ENCODE assay signal across 18 cellular contexts in the genomic region with DNA sequence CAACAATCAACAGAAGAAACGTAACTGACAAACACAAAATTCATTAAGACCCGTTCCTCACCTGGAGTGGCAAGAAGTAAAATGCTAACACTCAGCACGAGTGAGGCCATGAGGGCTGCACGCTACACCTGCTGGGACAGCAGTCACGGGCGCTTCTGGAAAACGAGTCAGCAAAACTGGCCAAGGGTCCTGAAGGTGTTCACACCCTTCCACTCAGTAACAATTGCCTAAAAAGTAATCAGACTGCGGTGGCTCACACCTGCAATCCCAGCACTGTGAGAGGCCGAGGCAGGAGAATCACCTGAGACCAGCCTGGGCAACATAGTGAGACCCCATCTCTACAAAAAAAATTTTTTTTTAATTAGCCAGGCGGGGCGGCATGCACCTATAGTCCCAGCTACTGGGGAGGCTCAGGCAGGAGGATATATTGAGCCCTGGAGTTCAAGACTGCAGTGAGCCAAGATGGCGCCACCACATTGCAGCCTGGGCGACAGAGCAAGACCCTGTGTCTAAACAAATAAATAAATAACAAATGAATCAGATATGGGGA.
DNase-seq lines count a peak whose midpoint lies in the region; ATAC-seq and TF ChIP-seq lines count a peak whose summit lies in the region.
"Had no signal": no experiment of that assay in that cellular context is flagged by ENCODE, and none has a peak within 500 bp of the region (broad histone marks: within the 10 kb centered on the region; RNA-seq: fewer than 3 reads in every experiment).

No MANE protein-coding gene starts in this region.

- no peaks in the 10 kb centered on the region for H3K27me3 ChIP-seq in BE2C
- H3K27me3 ChIP-seq in CD4-positive, alpha-beta T cell (ENCODE audit: control insufficient read depth, insufficient read depth, low read length): no peaks in the 10 kb centered on the region

- CTCF ChIA-PET in activated CD4-positive, alpha-beta T cell treated with anti-CD3 and anti-CD28 coated beads, Interleukin-2, amount 10 ng/mL, durations not matched to agents 7 days and 5 days (lab: Charles Lee): no interaction called here
- CTCF ChIA-PET in CD4-positive, alpha-beta T cell (lab: Charles Lee): no interaction called here

- no peak for DNase-seq in activated CD4-positive, alpha-beta T cell treated with anti-CD3 and anti-CD28 coated beads, Interleukin-2, amount 10 ng/mL, durations not matched to agents 7 days and 5 days
- DNase-seq in activated CD4-positive, alpha-beta T cell treated with anti-CD3 and anti-CD28 coated beads, Interleukin-2, amount 50 U/mL, for 48 hours: no peak
- DNase-seq in BE2C (peak; percentile 0), chondrocyte (ENCODE audit: low spot score) (peak; percentile 39), mucosa of descending colon (peak in 2 of 3 donors; percentile 5 to 9), GOT3 (lab: John Stamatoyannopoulos, UW) (no peak), activated gamma-delta T cell (lab: John Stamatoyannopoulos, UW) (no peak)
- DNase-seq in CD4-positive, alpha-beta T cell: no peak
- DNase-seq: 8988T, C1 segment of cervical spinal cord, GM23248, HFFc6, KG1, NCI-H1048, NCI-H146, NCI-H2081 treated with DMSO at 0.1 percent for 48 hours, NCI-H524 had no signal

- peaks cover 13% of the 10 kb centered on the region for H3K9me3 Mint-ChIP-seq in activated CD4-positive, alpha-beta T cell treated with anti-CD3 and anti-CD28 coated beads, Interleukin-2, amount 10 ng/mL, durations not matched to agents 7 days and 5 days
- H3K9me3 Mint-ChIP-seq in chondrocyte (ENCODE audit: low read depth): peaks cover 11% of the 10 kb centered on the region
- no peaks in the 10 kb centered on the region for H3K9me3 Mint-ChIP-seq in CD4-positive, alpha-beta T cell

- H3K36me3 ChIP-seq in BE2C (peaks cover 2% of the 10 kb centered on the region; the same call in 1 of the 2 replicates), mucosa of descending colon (ENCODE audit: low read depth) (no peaks in the 10 kb centered on the region)

- no peak overlapping the region for H3K27ac ChIP-seq in CD4-positive, alpha-beta T cell (ENCODE audit: low read depth, low read length)
- H3K27ac ChIP-seq: GM23248 had no signal

- intact Hi-C loops in mucosa of descending colon (cut with DNase I, micrococcal nuclease): no loop called here
- intact Hi-C loops in CD4-positive, alpha-beta T cell (cut with DNase I, micrococcal nuclease): loop anchor here in 1 of 2 experiments (10.0 kb wide), 1 partner anchor 49 kb away; no protein-coding TSS in a partner anchor

- H3K4me1 ChIP-seq in BE2C (peaks cover 16% of the 10 kb centered on the region), mucosa of descending colon (ENCODE audit: low read depth) (no peaks in the 10 kb centered on the region)
- H3K4me1 ChIP-seq: Caco-2 had no signal

- H3K9me3 ChIP-seq in BE2C (no peaks in the 10 kb centered on the region), mucosa of descending colon (peaks cover 2% of the 10 kb centered on the region)
- H3K9me3 ChIP-seq in CD4-positive, alpha-beta T cell (ENCODE audit: control insufficient read depth, low read length): peaks cover 5% of the 10 kb centered on the region

- POLR2A ChIA-PET in activated CD4-positive, alpha-beta T cell treated with anti-CD3 and anti-CD28 coated beads, Interleukin-2, amount 10 ng/mL, durations not matched to agents 7 days and 5 days (lab: Charles Lee): interaction anchor here (0.6 kb wide), 1 partner anchor 430 kb away, joined by 3 read pairs; no protein-coding TSS in a partner anchor
- POLR2A ChIA-PET in CD4-positive, alpha-beta T cell (lab: Charles Lee): no interaction called here

- H3K4me3 ChIP-seq in BE2C (ENCODE audit: low read depth, low read length): no peak overlapping the region
- no peak overlapping the region for H3K4me3 ChIP-seq in mucosa of descending colon
- H3K4me3 ChIP-seq: GM23248 had no signal

- peaks cover 16% of the 10 kb centered on the region for H3K36me3 Mint-ChIP-seq in activated CD4-positive, alpha-beta T cell treated with anti-CD3 and anti-CD28 coated beads, Interleukin-2, amount 10 ng/mL, durations not matched to agents 7 days and 5 days (ENCODE audit: low read depth)
- peaks cover 12% of the 10 kb centered on the region for H3K36me3 Mint-ChIP-seq in chondrocyte (ENCODE audit: low read depth)
- H3K36me3 Mint-ChIP-seq in CD4-positive, alpha-beta T cell (ENCODE audit: low read depth): peaks cover 9% of the 10 kb centered on the region

- no peak for ATAC-seq in mucosa of descending colon
- ATAC-seq in CD4-positive, alpha-beta T cell (ENCODE audit: poor library complexity): no peak

- no peak overlapping the region for H3K4me3 Mint-ChIP-seq in activated CD4-positive, alpha-beta T cell treated with anti-CD3 and anti-CD28 coated beads, Interleukin-2, amount 10 ng/mL, durations not matched to agents 7 days and 5 days
- H3K4me3 Mint-ChIP-seq in chondrocyte (ENCODE audit: unreplicated experiment): no peak overlapping the region
- no peak overlapping the region for H3K4me3 Mint-ChIP-seq in CD4-positive, alpha-beta T cell
- H3K4me3 Mint-ChIP-seq: HFFc6 had no signal

- H3K4me1 Mint-ChIP-seq in activated CD4-positive, alpha-beta T cell treated with anti-CD3 and anti-CD28 coated beads, Interleukin-2, amount 10 ng/mL, durations not matched to agents 7 days and 5 days: peaks cover 36% of the 10 kb centered on the region
- H3K4me1 Mint-ChIP-seq in chondrocyte (ENCODE audit: low read depth): peaks cover 4% of the 10 kb centered on the region
- H3K4me1 Mint-ChIP-seq in CD4-positive, alpha-beta T cell (ENCODE audit: low read depth): peaks cover 52% of the 10 kb centered on the region

- no peak for TF ChIP-seq CTCF in BE2C (IDR thresholded peaks at IDR 0.05; ENCODE audit: low read depth, low read length)
- no peak for TF ChIP-seq CTCF in chondrocyte (IDR thresholded peaks at IDR 0.05)
- TF ChIP-seq CTCF in mucosa of descending colon (IDR thresholded peaks at IDR 0.05): no peak
- no peak for TF ChIP-seq CTCF in CD4-positive, alpha-beta T cell (IDR thresholded peaks at IDR 0.05)

- H3K27me3 Mint-ChIP-seq in activated CD4-positive, alpha-beta T cell treated with anti-CD3 and anti-CD28 coated beads, Interleukin-2, amount 10 ng/mL, durations not matched to agents 7 days and 5 days: no peaks in the 10 kb centered on the region
- H3K27me3 Mint-ChIP-seq in chondrocyte (ENCODE audit: low read depth): no peaks in the 10 kb centered on the region
- no peaks in the 10 kb centered on the region for H3K27me3 Mint-ChIP-seq in CD4-positive, alpha-beta T cell

- peak overlapping the region; percentile 33 for H3K27ac Mint-ChIP-seq in activated CD4-positive, alpha-beta T cell treated with anti-CD3 and anti-CD28 coated beads, Interleukin-2, amount 10 ng/mL, durations not matched to agents 7 days and 5 days
- H3K27ac Mint-ChIP-seq in chondrocyte (ENCODE audit: unreplicated experiment): no peak overlapping the region
- no peak overlapping the region for H3K27ac Mint-ChIP-seq in CD4-positive, alpha-beta T cell

Comparison
In these comparisons a context has a peak if more than half of its experiments do, and no peak if none do; other contexts are left out.
1. DNase-seq: peak in BE2C (single experiment), chondrocyte (single experiment) and mucosa of descending colon (2 of 3); none in activated CD4-positive, alpha-beta T cell treated with anti-CD3 and anti-CD28 coated beads, Interleukin-2, amount 10 ng/mL, durations not matched to agents 7 days and 5 days (single experiment), activated CD4-positive, alpha-beta T cell treated with anti-CD3 and anti-CD28 coated beads, Interleukin-2, amount 50 U/mL, for 48 hours (0 of 2), GOT3 (single experiment), activated gamma-delta T cell (single experiment) and CD4-positive, alpha-beta T cell (0 of 10).